In the genomic region with DNA sequence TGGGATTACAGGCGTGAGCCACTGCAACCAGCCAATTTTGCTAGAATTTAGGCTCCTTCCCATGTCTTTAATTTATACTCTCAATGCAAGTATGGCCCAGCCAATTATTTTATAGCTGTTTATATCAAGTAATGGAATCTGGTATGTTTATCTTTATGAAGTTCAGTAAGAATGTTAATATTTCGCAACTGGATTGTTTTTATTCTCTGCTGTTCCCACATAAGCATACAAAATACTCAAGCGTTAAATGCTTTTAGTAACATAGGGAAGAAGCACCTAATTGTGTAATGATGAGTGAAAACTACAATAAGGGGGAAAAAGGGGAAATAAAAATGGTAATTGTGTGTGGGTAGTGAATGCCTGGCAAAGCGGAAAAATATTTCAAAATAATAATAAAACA, we compare ENCODE assay signal across 16 cellular contexts. TPM values are rescaled to one million over a fixed set of nuclear protein-coding genes. Genes with fewer than 3 reads are reported as not detected.
A peak's percentile ranks its signal among the peaks of the same experiment; 100 is the strongest.
DNase-seq lines count a peak whose midpoint lies in the region; ATAC-seq and TF ChIP-seq lines count a peak whose summit lies in the region.
"Had no signal": no experiment of that assay in that cellular context is flagged by ENCODE, and none has a peak within 500 bp of the region (broad histone marks: within the 10 kb centered on the region; RNA-seq: fewer than 3 reads in every experiment).

No MANE protein-coding gene starts in this region.

- H3K4me1 ChIP-seq in OCI-LY7 (ENCODE audit: insufficient read depth, low read length, poor library complexity, severe bottlenecking) (peaks cover 18% of the 10 kb centered on the region), upper lobe of right lung (peaks cover 6% of the 10 kb centered on the region)

- peak overlapping the region; percentile 10 for H3K4me3 ChIP-seq in OCI-LY7 (ENCODE audit: low read depth, low read length, poor library complexity, severe bottlenecking)
- no peak overlapping the region for H3K4me3 ChIP-seq in upper lobe of right lung
- H3K4me3 ChIP-seq: gastrocnemius medialis, tibial nerve had no signal

- BruUV-seq in OCI-LY7 (replicated peaks; lab: Mats Ljungman, UMichigan) = no TSS peak

- TF ChIP-seq CTCF in OCI-LY7 (conservative IDR thresholded peaks at IDR 0.05; ENCODE audit: low read length) (no peak), upper lobe of right lung (IDR thresholded peaks at IDR 0.05) (no peak)

- no peak overlapping the region for H2AFZ ChIP-seq in OCI-LY7 (ENCODE audit: low read length)

- no peaks in the 10 kb centered on the region for H4K20me1 ChIP-seq in OCI-LY7 (ENCODE audit: insufficient read depth, low read length)

- H3K9me2 ChIP-seq in OCI-LY7 (ENCODE audit: insufficient read depth, low read length) = no peaks in the 10 kb centered on the region

- POLR2A ChIA-PET in OCI-LY7 (lab: Charles Lee) = interaction anchor here (0.6 to 0.7 kb wide), 2 partner anchors 9 kb away, joined by 3 to 4 read pairs; no protein-coding TSS in a partner anchor

- H3K4me2 ChIP-seq in OCI-LY7 (ENCODE audit: low read length) = peak overlapping the region; percentile 60

- intact Hi-C loops in OCI-LY7 (cut with micrococcal nuclease; ENCODE audit: unreplicated experiment) = no loop called here
- intact Hi-C loops in upper lobe of right lung (cut with DNase I) = no loop called here

- H3K27ac ChIP-seq in OCI-LY7 (ENCODE audit: low read depth, low read length, poor library complexity, severe bottlenecking) (peak overlapping the region; percentile 50), upper lobe of right lung (no peak overlapping the region)
- H3K27ac ChIP-seq: gastrocnemius medialis, tibial nerve had no signal

- peaks cover 6% of the 10 kb centered on the region; the same call in 1 of the 2 replicates for H3K79me2 ChIP-seq in OCI-LY7 (ENCODE audit: insufficient read depth, low read depth, low read length)

- DNase-seq in HCEC 1CT (peak; percentile 68), OCI-LY7 (ENCODE audit: low spot score) (no peak), fibroblast of peridontal ligament (ENCODE audit: extremely low read depth) (peak; percentile 44), upper lobe of right lung (no peak), NCI-H82 (lab: John Stamatoyannopoulos, UW) (no peak), RKO (ENCODE audit: low spot score) (no peak)
- DNase-seq: activated CD4-positive, alpha-beta T cell treated with anti-CD3 and anti-CD28 coated beads, Interleukin-2, amount 50 U/mL, for 48 hours; activated T-cell treated with anti-CD3 and anti-CD28 coated beads, Interleukin-2, amount 50 U/mL, for 4 hours; CD4-positive, alpha-beta memory T cell; endodermal cell; gastrocnemius medialis; NCI-H1930; NCI-H510A had no signal

- peak; percentile 65 for ATAC-seq in upper lobe of right lung
- ATAC-seq in HG03135 (IDR thresholded peaks at IDR 0.05; ENCODE audit: unreplicated experiment) = no peak
- ATAC-seq: activated T-cell treated with anti-CD3 and anti-CD28 coated beads, Interleukin-2, amount 50 U/mL, for 4 hours; gastrocnemius medialis; stimulated activated memory B cell treated with anti-CD40 and anti-IgM and Interleukin-4, amounts not matched to agents 10 μg/mL and 1 μg/mL and 100 μg/mL, for 72 hours had no signal

- H3K27me3 ChIP-seq in upper lobe of right lung = no peaks in the 10 kb centered on the region
- H3K27me3 ChIP-seq: gastrocnemius medialis, tibial nerve had no signal

- peaks cover 67% of the 10 kb centered on the region for H3K36me3 ChIP-seq in OCI-LY7 (ENCODE audit: insufficient read depth, low read length)
- peaks cover 8% of the 10 kb centered on the region for H3K36me3 ChIP-seq in upper lobe of right lung

- H3K9me3 ChIP-seq in OCI-LY7 (ENCODE audit: low read length) = no peaks in the 10 kb centered on the region; the same call in 1 of the 2 replicates
- no peaks in the 10 kb centered on the region for H3K9me3 ChIP-seq in upper lobe of right lung
- H3K9me3 ChIP-seq: gastrocnemius medialis, tibial nerve had no signal

- CTCF ChIA-PET in OCI-LY7 (lab: Charles Lee; ENCODE audit: unreplicated experiment) = no interaction called here

RNA-seq across cellular contexts. Expression of a gene that starts 21.3 kb away (rescaled TPM):
- 28.4 and 28.5 TPM in 2 replicates for total RNA-seq in OCI-LY7 (2014; rRNA removed; shearing (Covaris generic))
- total RNA-seq in OCI-LY7 (2022) = 27.3 and 28.3 TPM in 2 replicates
- 26.7 TPM for total RNA-seq in upper lobe of right lung

Comparison
In these comparisons a context has a peak if more than half of its experiments do, and no peak if none do; other contexts are left out.
1. DNase-seq: peak in HCEC 1CT (single experiment) and fibroblast of peridontal ligament (single experiment); none in OCI-LY7 (single experiment), upper lobe of right lung (single experiment), NCI-H82 (single experiment) and RKO (single experiment).